ENCODE assay signal across 2 cellular contexts in genomic region chr2:75499534-75499933, GRCh38.
TF ChIP-seq lines count a peak whose summit lies in the region.

No MANE protein-coding gene starts in this region.

TF ChIP-seq in IMR-90, 13 proteins besides CTCF, POLR2A, EP300 and RAD21:
- TF ChIP-seq RCOR1 (IDR thresholded peaks at IDR 0.05; ENCODE audit: insufficient replicate concordance, low read length): no peak
- no peak for TF ChIP-seq RFX5 (IDR thresholded peaks at IDR 0.05; ENCODE audit: low read depth, low read length)
- TF ChIP-seq MAZ (IDR thresholded peaks at IDR 0.05; ENCODE audit: borderline replicate concordance, low read depth, low read length): no peak
- TF ChIP-seq BHLHE40 (IDR thresholded peaks at IDR 0.05; ENCODE audit: low read depth, low read length): no peak

TF ChIP-seq in HepG2, 621 proteins besides CTCF, POLR2A, EP300 and RAD21:
- TF ChIP-seq RXRB (CRISPR knock-in tag; IDR thresholded peaks at IDR 0.05; ENCODE audit: borderline replicate concordance): no peak
- peak; percentile 49 for TF ChIP-seq GATAD2A (CRISPR knock-in tag; IDR thresholded peaks at IDR 0.05)
- peak; percentile 38; the same call in 1 of the 2 replicates for TF ChIP-seq SALL1 (CRISPR knock-in tag; IDR thresholded peaks at IDR 0.05)
- no peak for TF ChIP-seq ZNF235 (CRISPR knock-in tag; IDR thresholded peaks at IDR 0.05; ENCODE audit: borderline replicate concordance)
- peak; percentile 6 for TF ChIP-seq RBM22 (optimal IDR thresholded peaks at IDR 0.05; ENCODE audit: low read length)
- TF ChIP-seq ONECUT2 (CRISPR knock-in tag; IDR thresholded peaks at IDR 0.05): 0 out of 2 replicates have a peak, but pooled peaks have one; percentile 36
- TF ChIP-seq NCOA1 (CRISPR knock-in tag; IDR thresholded peaks at IDR 0.05): no peak
- TF ChIP-seq STAG1 (CRISPR knock-in tag; IDR thresholded peaks at IDR 0.05): 0 out of 2 replicates have a peak, but pooled peaks have one; percentile 2
- TF ChIP-seq RORA (CRISPR knock-in tag; IDR thresholded peaks at IDR 0.05): no peak
- 0 out of 2 replicates have a peak, but pooled peaks have one; percentile 27 for TF ChIP-seq RARA (CRISPR knock-in tag; IDR thresholded peaks at IDR 0.05)
- TF ChIP-seq DDIT3 (CRISPR knock-in tag; IDR thresholded peaks at IDR 0.05): no peak
- 0 out of 2 replicates have a peak, but pooled peaks have one; percentile 14 for TF ChIP-seq HIC2 (CRISPR knock-in tag; IDR thresholded peaks at IDR 0.05; ENCODE audit: low read depth)
- TF ChIP-seq ZNF121 (CRISPR knock-in tag; IDR thresholded peaks at IDR 0.05): 0 out of 2 replicates have a peak, but pooled peaks have one; percentile 24
